Comparison of ENCODE assay signal across 8 cellular contexts in genomic region chr19:4633140-4633967, GRCh38. TPM values are rescaled to one million over a fixed set of nuclear protein-coding genes. Genes with fewer than 3 reads are reported as not detected.
DNase-seq lines count a peak whose midpoint lies in the region; ATAC-seq and TF ChIP-seq lines count a peak whose summit lies in the region.

No MANE protein-coding gene starts in this region.

- in situ Hi-C loops in SK-MEL-5 (cut with HindIII; ENCODE audit: low pct_unique_long_range_greater_than_20kb, low sequenced_read_pairs), result no loop called here
- in situ Hi-C loops in gastrocnemius medialis (cut with MboI; ENCODE audit: low sequenced_read_pairs in 4 of 4), result loop anchor here in 2 of 4 donors (5.0 to 25.0 kb wide), 3 partner anchors 56 to 371 kb away; no protein-coding TSS in a partner anchor

- peak; percentile 82 for TF ChIP-seq CTCF in DND-41 (IDR thresholded peaks at IDR 0.05; ENCODE audit: borderline replicate concordance, extremely low read depth, low read length, poor library complexity, severe bottlenecking)
- TF ChIP-seq CTCF in adrenal gland (IDR thresholded peaks at IDR 0.05), result peak; percentile 62 to 88 (median 78)
- peak; percentile 70 to 82 for TF ChIP-seq CTCF in right atrium auricular region (IDR thresholded peaks at IDR 0.05)
- peak; percentile 41 to 79 (median 70) for TF ChIP-seq CTCF in gastrocnemius medialis (IDR thresholded peaks at IDR 0.05 in 4 of 5, conservative IDR thresholded peaks at IDR 0.05 in 1 of 5)

- no peaks in the 10 kb centered on the region for H3K79me2 ChIP-seq in DND-41 (ENCODE audit: insufficient read depth, low read length)
- H3K79me2 ChIP-seq in Karpas-422 (ENCODE audit: low read length), result no peaks in the 10 kb centered on the region

- H4K20me1 ChIP-seq in DND-41 (ENCODE audit: insufficient read depth, low read length) (no peaks in the 10 kb centered on the region), Karpas-422 (ENCODE audit: insufficient read depth, low read depth, low read length) (no peaks in the 10 kb centered on the region)

- no peak overlapping the region for H3K4me3 ChIP-seq in DND-41 (ENCODE audit: low read depth in 1 of 2, low read length in 2 of 2)
- H3K4me3 ChIP-seq in Karpas-422 (ENCODE audit: low read length), result no peak overlapping the region
- no peak overlapping the region for H3K4me3 ChIP-seq in adrenal gland
- H3K4me3 ChIP-seq in right atrium auricular region, result no peak overlapping the region
- H3K4me3 ChIP-seq in gastrocnemius medialis, result no peak overlapping the region

- H3K4me1 ChIP-seq in DND-41 (ENCODE audit: insufficient read depth, low read length) (peaks cover 15% of the 10 kb centered on the region), Karpas-422 (ENCODE audit: low read length) (peaks cover 8% of the 10 kb centered on the region), adrenal gland (replicated peaks in 1 of 2) (peaks cover 4 to 25% of the 10 kb centered on the region in 2 donors), right atrium auricular region (peaks cover 0 to 29% of the 10 kb centered on the region in 2 donors), gastrocnemius medialis (peaks cover 14% of the 10 kb centered on the region in 2 donors)

- H3K27ac ChIP-seq in DND-41 (ENCODE audit: low read length) (no peak overlapping the region), Karpas-422 (ENCODE audit: low read length) (no peak overlapping the region), adrenal gland (peak overlapping the region in 1 of 5 donors; percentile 36), right atrium auricular region (no peak overlapping the region), gastrocnemius medialis (peak overlapping the region in 1 of 4 donors; percentile 27)

- H3K9ac ChIP-seq in DND-41 (ENCODE audit: low read depth, low read length), result no peak overlapping the region
- H3K9ac ChIP-seq in Karpas-422 (ENCODE audit: low read length), result no peak overlapping the region

- H3K4me2 ChIP-seq in DND-41 (ENCODE audit: insufficient read depth, low read length) (no peak overlapping the region), Karpas-422 (ENCODE audit: low read depth, low read length, poor library complexity, severe bottlenecking) (no peak overlapping the region)

- ATAC-seq in DND-41 (ENCODE audit: insufficient read depth, low read depth), result peak; percentile 38; the same call in 1 of the 3 replicates
- peak; percentile 48 to 70 for ATAC-seq in gastrocnemius medialis
- no peak for ATAC-seq in HG03045 (IDR thresholded peaks at IDR 0.05; ENCODE audit: unreplicated experiment)

- no peaks in the 10 kb centered on the region for H3K9me2 ChIP-seq in Karpas-422 (replicated peaks; ENCODE audit: insufficient read depth, low read length)

- intact Hi-C loops in adrenal gland (cut with DNase I), result no loop called here
- intact Hi-C loops in gastrocnemius medialis (cut with DNase I; ENCODE audit: low total_unique reads), result loop anchor here (1.0 kb wide), 1 partner anchor 57 kb away; no protein-coding TSS in a partner anchor

- no peaks in the 10 kb centered on the region for H3K36me3 ChIP-seq in DND-41 (ENCODE audit: insufficient read depth, low read length)
- H3K36me3 ChIP-seq in Karpas-422 (ENCODE audit: insufficient read depth, low read length), result no peaks in the 10 kb centered on the region
- no peaks in the 10 kb centered on the region for H3K36me3 ChIP-seq in adrenal gland (replicated peaks in 1 of 2)
- H3K36me3 ChIP-seq in right atrium auricular region, result no peaks in the 10 kb centered on the region
- no peaks in the 10 kb centered on the region for H3K36me3 ChIP-seq in gastrocnemius medialis

- 24 to 35% (median 30%) methylated on average over 6 to 14 of the region's 14 CpGs for WGBS in adrenal gland, 4 donors

- TF ChIP-seq POLR2A in adrenal gland (IDR thresholded peaks at IDR 0.05), result no peak
- TF ChIP-seq POLR2A in gastrocnemius medialis (IDR thresholded peaks at IDR 0.05), result no peak

- DNase-seq in DND-41 (peak; percentile 48), Karpas-422 (peak; percentile 78), SK-MEL-5 (ENCODE audit: low read depth, low spot score) (peak; percentile 79), adrenal gland (peak; percentile 64 to 87 (median 79)), right atrium auricular region (ENCODE audit: low spot score) (peak; percentile 65), gastrocnemius medialis (peak in 1 of 2 donors; percentile 56), NCI-H446 treated with DMSO at 0.1 percent for 48 hours (lab: John Stamatoyannopoulos, UW) (no peak)

- H3K27me3 ChIP-seq in DND-41 (ENCODE audit: insufficient read depth, low read length, poor library complexity) (no peaks in the 10 kb centered on the region), Karpas-422 (ENCODE audit: low read length) (no peaks in the 10 kb centered on the region), adrenal gland (no peaks in the 10 kb centered on the region), right atrium auricular region (no peaks in the 10 kb centered on the region), gastrocnemius medialis (peaks cover 0 to 2% (median 0%) of the 10 kb centered on the region in 3 donors)

- H3K9me3 ChIP-seq in DND-41 (ENCODE audit: insufficient read depth, low read length, severe bottlenecking) (no peaks in the 10 kb centered on the region), Karpas-422 (ENCODE audit: low read length) (no peaks in the 10 kb centered on the region), adrenal gland (replicated peaks in 1 of 3) (no peaks in the 10 kb centered on the region), right atrium auricular region (no peaks in the 10 kb centered on the region), gastrocnemius medialis (no peaks in the 10 kb centered on the region)

- no peak overlapping the region for H2AFZ ChIP-seq in DND-41 (ENCODE audit: low read depth, low read length)
- H2AFZ ChIP-seq in Karpas-422 (ENCODE audit: low read length), result no peak overlapping the region

RNA-seq across cellular contexts. Expression of gene TNFAIP8L1, which starts 6.0 kb away (rescaled TPM):
- total RNA-seq in Karpas-422 (2014; rRNA removed; shearing (Covaris generic); ENCODE audit: low replicate concordance), result 1.8 and 9.0 TPM in 2 replicates
- total RNA-seq in SK-MEL-5 (2014; rRNA removed; shearing (Covaris generic)), result 2.8 and 3.5 TPM in 2 replicates
- polyA plus RNA-seq in SK-MEL-5 (2015; cell fraction: cytosol; rRNA removed), result 9.3 and 11.0 TPM in 2 replicates
- polyA plus RNA-seq in SK-MEL-5 (2015; cell fraction: nucleus; rRNA removed), result 1.3 and 2.5 TPM in 2 replicates
- total RNA-seq in adrenal gland, result 1 to 10 TPM; 3.9 to 8.1 (median 5.5) TPM
- polyA plus RNA-seq in adrenal gland, result 10 to 100 TPM in 1 of 3 donors, 1 to 10 TPM in 2; 2.6 to 13.8 (median 5.8) TPM
- total RNA-seq in right atrium auricular region, result 1 to 10 TPM; 2.6 to 4.2 TPM
- 1 to 10 TPM; 1.3 to 2.9 (median 1.7) TPM for total RNA-seq in gastrocnemius medialis

RNA-seq across cellular contexts. Expression of gene MYDGF, which starts 36.8 kb away (rescaled TPM):
- 30.8 and 63.4 TPM in 2 replicates for total RNA-seq in Karpas-422 (2014; rRNA removed; shearing (Covaris generic); ENCODE audit: low replicate concordance)
- total RNA-seq in SK-MEL-5 (2014; rRNA removed; shearing (Covaris generic)), result 321 and 322 TPM in 2 replicates
- polyA plus RNA-seq in SK-MEL-5 (2015; cell fraction: cytosol; rRNA removed), result 338 and 373 TPM in 2 replicates
- 23.2 and 32.3 TPM in 2 replicates for polyA plus RNA-seq in SK-MEL-5 (2015; cell fraction: nucleus; rRNA removed)
- total RNA-seq in adrenal gland (100 to 1,000 TPM in 2 of 8 donors, 10 to 100 TPM in 6; 52.1 to 159 (median 74.7) TPM), right atrium auricular region (10 to 100 TPM; 26.3 to 36.6 TPM), gastrocnemius medialis (10 to 100 TPM in 2 of 4 donors, 1 to 10 TPM in 2; 8.0 to 12.9 (median 10.1) TPM)
- 10 to 100 TPM; 35.9 to 86.9 (median 76.1) TPM for polyA plus RNA-seq in adrenal gland
